In the genomic region with DNA sequence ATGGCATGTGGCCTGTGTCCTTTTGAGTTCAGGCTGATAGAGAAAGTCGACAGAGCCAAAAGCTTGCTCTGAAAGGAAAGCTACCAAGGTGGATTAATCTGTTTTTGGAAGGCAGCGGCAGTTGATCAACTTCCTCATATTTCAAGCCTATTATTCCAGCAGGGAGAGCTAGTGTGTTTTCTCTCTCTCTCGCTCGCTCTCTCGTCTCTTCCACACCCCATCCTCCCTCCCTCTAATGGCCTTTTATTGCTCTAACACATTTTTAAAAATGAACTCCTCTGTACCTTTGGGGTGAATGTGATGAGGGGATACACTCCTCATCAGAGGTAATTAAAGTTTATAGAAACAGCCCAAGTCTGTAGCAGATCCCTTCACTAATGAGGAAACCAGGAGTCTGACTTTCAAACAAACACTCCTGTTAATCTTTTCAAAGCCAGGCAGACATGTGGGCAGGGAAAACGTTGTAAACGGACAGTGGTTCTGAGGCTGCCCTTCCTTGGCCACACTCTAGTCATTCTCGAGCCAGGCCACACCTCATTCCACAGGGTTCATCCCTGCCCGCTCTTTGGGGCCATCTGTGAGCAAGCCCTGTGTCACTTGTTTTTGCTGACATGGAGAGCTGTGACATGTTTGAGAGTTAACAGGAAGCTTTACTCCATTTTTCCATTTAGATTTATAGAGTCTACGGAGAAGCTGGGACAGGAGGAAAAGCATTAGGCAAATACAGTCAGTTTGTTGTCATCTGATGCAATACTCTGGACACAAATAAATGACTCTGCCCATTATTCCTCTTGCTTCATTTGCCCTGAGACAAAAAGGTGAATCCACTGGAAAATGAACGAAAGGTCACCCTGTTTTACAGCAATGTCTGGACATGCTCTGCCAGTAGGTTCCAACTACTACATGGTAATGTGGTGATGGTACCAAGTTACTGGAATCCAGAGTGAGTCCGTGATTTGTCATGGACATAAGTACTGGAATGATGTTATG, we compare ENCODE assay signal across 11 cellular contexts.
DNase-seq lines count a peak whose midpoint lies in the region; ATAC-seq and TF ChIP-seq lines count a peak whose summit lies in the region.
"Had no signal": no experiment of that assay in that cellular context is flagged by ENCODE, and none has a peak within 500 bp of the region (broad histone marks: within the 10 kb centered on the region; RNA-seq: fewer than 3 reads in every experiment).

No MANE protein-coding gene starts in this region.

- no peak for DNase-seq in activated CD4-positive, alpha-beta T cell treated with anti-CD3 and anti-CD28 coated beads for 36 hours
- DNase-seq in activated CD4-positive, alpha-beta T cell treated with anti-CD3 and anti-CD28 coated beads for 1 hour = no peak
- DNase-seq in astrocyte of the hippocampus (ENCODE audit: low read depth, low spot score) (peak; percentile 49), left kidney (ENCODE audit: low read depth, low spot score) (peak; percentile 65), thyroid gland (peak; percentile 9 to 15), GM13977 (ENCODE audit: low spot score) (no peak)
- DNase-seq in activated CD4-positive, CD25-positive, alpha-beta regulatory T cell (lab: John Stamatoyannopoulos, UW) = no peak
- DNase-seq: activated gamma-delta T cell treated with Interleukin-2 at 50 U/mL for 16 hours, NCI-H1930 had no signal

- no peak overlapping the region for H3K4me3 ChIP-seq in thyroid gland (replicated peaks in 1 of 3)
- H3K4me3 ChIP-seq: BLaER1 had no signal

- H3K36me3 Mint-ChIP-seq in activated CD4-positive, alpha-beta T cell treated with anti-CD3 and anti-CD28 coated beads for 36 hours (ENCODE audit: low read depth) = peaks cover 68% of the 10 kb centered on the region

- intact Hi-C loops in activated CD4-positive, alpha-beta T cell treated with anti-CD3 and anti-CD28 coated beads for 36 hours (cut with DNase I, micrococcal nuclease) = no loop called here
- intact Hi-C loops in thyroid gland (cut with DNase I) = no loop called here

- H3K27ac Mint-ChIP-seq in activated CD4-positive, alpha-beta T cell treated with anti-CD3 and anti-CD28 coated beads for 36 hours = peak overlapping the region; percentile 26

- peak overlapping the region in 1 of 3 donors; percentile 31 for H3K27ac ChIP-seq in thyroid gland
- H3K27ac ChIP-seq: BLaER1 had no signal

- in situ Hi-C loops in GM13977 (cut with MboI; ENCODE audit: low pct_unique_long_range_greater_than_20kb, low sequenced_read_pairs, unreplicated experiment) = no loop called here

- no peaks in the 10 kb centered on the region for H3K27me3 ChIP-seq in thyroid gland
- H3K27me3 ChIP-seq: BLaER1 had no signal

- WGBS in thyroid gland, 2 donors = 48 to 56% methylated on average over 12 of the region's 12 CpGs

- no peak for ATAC-seq in activated CD4-positive, alpha-beta T cell treated with anti-CD3 and anti-CD28 coated beads for 36 hours
- ATAC-seq in HG03159 (IDR thresholded peaks at IDR 0.05; ENCODE audit: unreplicated experiment) = no peak

- H3K36me3 ChIP-seq in thyroid gland = no peaks in the 10 kb centered on the region

- no peak overlapping the region for H3K4me3 Mint-ChIP-seq in activated CD4-positive, alpha-beta T cell treated with anti-CD3 and anti-CD28 coated beads for 36 hours

- H3K27me3 Mint-ChIP-seq in activated CD4-positive, alpha-beta T cell treated with anti-CD3 and anti-CD28 coated beads for 36 hours = no peaks in the 10 kb centered on the region

- H3K9me3 Mint-ChIP-seq in activated CD4-positive, alpha-beta T cell treated with anti-CD3 and anti-CD28 coated beads for 36 hours (ENCODE audit: low read depth) = no peaks in the 10 kb centered on the region

- TF ChIP-seq CTCF in thyroid gland (IDR thresholded peaks at IDR 0.05) = peak in 4 of 6 experiments; percentile 20 to 34 (median 30)
- TF ChIP-seq CTCF in GM13977 (IDR thresholded peaks at IDR 0.05; ENCODE audit: extremely low read depth, insufficient read depth, missing control alignments) = no peak

- POLR2A ChIA-PET in activated CD4-positive, alpha-beta T cell treated with anti-CD3 and anti-CD28 coated beads for 36 hours (lab: Charles Lee) = interaction anchor here (0.6 to 1.4 kb wide), 2 partner anchors 12 to 593 kb away, joined by 3 to 5 read pairs; no protein-coding TSS in a partner anchor

- TF ChIP-seq POLR2A in thyroid gland (IDR thresholded peaks at IDR 0.05) = no peak

- CTCF ChIA-PET in activated CD4-positive, alpha-beta T cell treated with anti-CD3 and anti-CD28 coated beads for 36 hours (lab: Charles Lee) = interaction anchor here (0.5 to 0.6 kb wide), 2 partner anchors 87 to 861 kb away, joined by 3 read pairs; no protein-coding TSS in a partner anchor

- H3K4me1 ChIP-seq in thyroid gland = peaks cover 0 to 25% of the 10 kb centered on the region in 2 donors
- H3K4me1 ChIP-seq: BLaER1 had no signal

- H3K4me1 Mint-ChIP-seq in activated CD4-positive, alpha-beta T cell treated with anti-CD3 and anti-CD28 coated beads for 36 hours = no peaks in the 10 kb centered on the region

- no peaks in the 10 kb centered on the region for H3K9me3 ChIP-seq in thyroid gland
- H3K9me3 ChIP-seq: BLaER1 had no signal

Comparison
In these comparisons a context has a peak if more than half of its experiments do, and no peak if none do; other contexts are left out.
1. DNase-seq: peak in astrocyte of the hippocampus (single experiment), left kidney (single experiment) and thyroid gland (2 of 2); none in activated CD4-positive, alpha-beta T cell treated with anti-CD3 and anti-CD28 coated beads for 36 hours (single experiment), activated CD4-positive, alpha-beta T cell treated with anti-CD3 and anti-CD28 coated beads for 1 hour (single experiment), GM13977 (single experiment) and activated CD4-positive, CD25-positive, alpha-beta regulatory T cell (0 of 4).